8 cellular contexts compared by ENCODE assay signal in the genomic region with DNA sequence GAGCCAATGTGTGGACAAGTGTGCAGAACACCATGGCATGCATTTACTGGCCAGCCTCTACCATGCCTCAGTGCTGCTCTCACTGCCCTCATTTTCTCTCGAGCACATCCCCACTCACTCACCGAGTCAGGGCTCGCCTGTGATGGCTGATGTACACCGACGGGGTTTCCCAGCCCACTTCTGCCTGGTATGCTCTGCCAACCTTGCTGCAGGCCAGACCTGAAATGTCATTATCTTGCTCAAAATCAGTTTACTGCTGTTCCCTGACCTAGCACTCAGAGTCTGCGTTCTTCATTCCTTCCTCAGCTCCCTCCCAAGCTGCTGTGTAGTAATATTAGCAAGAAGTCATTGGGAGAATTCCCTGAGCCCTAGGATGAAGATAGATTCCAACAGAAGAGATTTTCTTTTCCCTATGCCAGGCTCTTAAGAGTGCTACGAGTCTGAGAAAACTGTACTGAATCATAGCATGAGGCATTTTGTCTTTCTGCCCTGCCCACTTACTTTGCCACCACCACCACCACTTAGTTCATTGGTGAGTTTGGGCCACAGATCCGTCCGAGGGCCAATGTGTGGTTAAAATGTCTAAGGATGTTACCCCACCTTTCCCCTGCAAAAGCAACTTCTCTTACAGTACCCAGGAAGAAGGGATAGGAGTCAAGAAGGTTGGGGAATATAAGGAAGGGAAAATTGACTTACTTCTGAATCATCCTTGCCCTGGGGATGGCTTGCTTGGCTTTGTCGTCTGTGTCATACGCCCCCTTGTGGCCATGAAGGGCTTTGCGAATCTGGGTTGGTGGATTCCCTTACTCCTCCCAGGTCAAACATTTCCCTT. TPM values are rescaled to one million over a fixed set of nuclear protein-coding genes. Genes with fewer than 3 reads are reported as not detected.
DNase-seq lines count a peak whose midpoint lies in the region; ATAC-seq and TF ChIP-seq lines count a peak whose summit lies in the region.

No MANE protein-coding gene starts in this region.

- H3K4me3 ChIP-seq in WI38 (ENCODE audit: low read depth, low read length) (no peak overlapping the region), cardiac fibroblast (replicated peaks in 1 of 2; ENCODE audit: low read depth in 2 of 2, low read length in 2 of 2) (no peak overlapping the region)

- TF ChIP-seq CTCF in WI38 (IDR thresholded peaks at IDR 0.05; ENCODE audit: low read depth, low read length) = peak; percentile 93
- TF ChIP-seq CTCF in cardiac fibroblast (IDR thresholded peaks at IDR 0.05; ENCODE audit: low read depth, low read length) = peak; percentile 91

- DNase-seq in ELF-1 (ENCODE audit: low read depth, low spot score) = peak; percentile 85
- peak; percentile 94 for DNase-seq in NCI-H2196 (lab: John Stamatoyannopoulos, UW; ENCODE audit: unreplicated experiment)
- DNase-seq in cardiac fibroblast (ENCODE audit: low read depth in 2 of 2) = peak; percentile 89 to 95
- peak; percentile 53 to 80 for DNase-seq in left colon
- DNase-seq in stimulated activated CD4-positive, alpha-beta T cell treated with anti-CD3 and anti-CD28 coated beads, Interleukin-4, amount 100 ng/mL, for 1 hour = peak; percentile 63

- ATAC-seq in HG02642 (IDR thresholded peaks at IDR 0.05; ENCODE audit: poor library complexity, unreplicated experiment) (peak; percentile 67), left colon (peak; percentile 85), GM21825 (IDR thresholded peaks at IDR 0.05; ENCODE audit: unreplicated experiment) (no peak)

- intact Hi-C loops in left colon (cut with DNase I, micrococcal nuclease) = no loop called here

RNA-seq across cellular contexts. Expression of a gene that starts 51.0 kb away (rescaled TPM):
- 1 to 10 TPM; 3.6 to 4.3 TPM for total RNA-seq in left colon
